8 cellular contexts compared by ENCODE assay signal in genomic region chr7:121394709-121395140, GRCh38. TPM values are rescaled to one million over a fixed set of nuclear protein-coding genes. Genes with fewer than 3 reads are reported as not detected.
DNase-seq lines count a peak whose midpoint lies in the region; ATAC-seq, FAIRE-seq and TF ChIP-seq lines count a peak whose summit lies in the region.

No MANE protein-coding gene starts in this region.

- H3K36me3 ChIP-seq in breast epithelium = no peaks in the 10 kb centered on the region
- H3K36me3 ChIP-seq in OCI-LY7 (ENCODE audit: insufficient read depth, low read length) = peaks cover 18% of the 10 kb centered on the region
- H3K36me3 ChIP-seq in upper lobe of right lung = no peaks in the 10 kb centered on the region

- DNase-seq in MCF 10A (ENCODE audit: unreplicated experiment) (peak; percentile 5), breast epithelium (ENCODE audit: low spot score in 2 of 2) (no peak), OCI-LY7 (ENCODE audit: low spot score) (no peak), fibroblast of villous mesenchyme (ENCODE audit: low read depth) (peak; percentile 21), upper lobe of right lung (no peak), NCI-H187 (lab: John Stamatoyannopoulos, UW) (no peak), HTR-8/SVneo (ENCODE audit: insufficient read length, low spot score) (no peak)

- BruUV-seq in MCF 10A (replicated peaks; lab: Mats Ljungman, UMichigan) = no TSS peak
- BruUV-seq in OCI-LY7 (replicated peaks; lab: Mats Ljungman, UMichigan) = no TSS peak

- POLR2A ChIA-PET in MCF 10A (lab: Yijun Ruan, JAX) (interaction anchor here (0.6 to 4.2 kb wide), 10 partner anchors 8 to 401 kb away, joined by 3 to 33 read pairs (median 3); no protein-coding TSS in a partner anchor), OCI-LY7 (lab: Charles Lee) (interaction anchor here (0.7 to 4.3 kb wide), 9 partner anchors 8 to 219 kb away, joined by 3 to 25 read pairs (median 3); no protein-coding TSS in a partner anchor)

- no peak for FAIRE-seq in HTR-8/SVneo (lab: Jason Lieb, UNC)

- peaks cover 17% of the 10 kb centered on the region for H3K4me1 Mint-ChIP-seq in MCF 10A (ENCODE audit: insufficient read depth, unreplicated experiment)

- H3K36me3 Mint-ChIP-seq in MCF 10A (ENCODE audit: insufficient read depth, unreplicated experiment) = peaks cover 10% of the 10 kb centered on the region

- intact Hi-C loops in MCF 10A (cut with micrococcal nuclease) = no loop called here
- intact Hi-C loops in breast epithelium (cut with DNase I; ENCODE audit: low total_unique reads) = no loop called here
- intact Hi-C loops in OCI-LY7 (cut with micrococcal nuclease; ENCODE audit: unreplicated experiment) = loop anchor here (5.0 kb wide), 1 partner anchor 442 kb away; the partner anchor contains the start of gene ING3
- intact Hi-C loops in upper lobe of right lung (cut with DNase I) = no loop called here

- H3K9me3 Mint-ChIP-seq in MCF 10A (ENCODE audit: unreplicated experiment) = no peaks in the 10 kb centered on the region

- no peak overlapping the region for H3K27ac ChIP-seq in breast epithelium
- H3K27ac ChIP-seq in OCI-LY7 (ENCODE audit: low read depth, low read length, poor library complexity, severe bottlenecking) = no peak overlapping the region
- H3K27ac ChIP-seq in upper lobe of right lung = no peak overlapping the region

- no peaks in the 10 kb centered on the region for H3K9me2 ChIP-seq in OCI-LY7 (ENCODE audit: insufficient read depth, low read length)

- H3K79me2 ChIP-seq in OCI-LY7 (ENCODE audit: insufficient read depth, low read depth, low read length) = peaks cover 46% of the 10 kb centered on the region; the same call in 1 of the 2 replicates

- peak overlapping the region; percentile 80 for H3K4me3 Mint-ChIP-seq in MCF 10A (ENCODE audit: unreplicated experiment)

- H3K4me1 ChIP-seq in breast epithelium (no peaks in the 10 kb centered on the region), OCI-LY7 (ENCODE audit: insufficient read depth, low read length, poor library complexity, severe bottlenecking) (peaks cover 17% of the 10 kb centered on the region), upper lobe of right lung (peaks cover 19% of the 10 kb centered on the region)

- H3K9me3 ChIP-seq in breast epithelium (no peaks in the 10 kb centered on the region), OCI-LY7 (ENCODE audit: low read length) (no peaks in the 10 kb centered on the region), upper lobe of right lung (no peaks in the 10 kb centered on the region)

- H3K27me3 Mint-ChIP-seq in MCF 10A (ENCODE audit: insufficient read depth, unreplicated experiment) = no peaks in the 10 kb centered on the region

- ATAC-seq in upper lobe of right lung (no peak), esophagus mucosa (no peak)

- CTCF ChIA-PET in MCF 10A (lab: Yijun Ruan, JAX) = interaction anchor here (0.6 to 4.3 kb wide), 8 partner anchors 8 to 602 kb away, joined by 3 to 32 read pairs (median 8); no protein-coding TSS in a partner anchor
- CTCF ChIA-PET in OCI-LY7 (lab: Charles Lee; ENCODE audit: unreplicated experiment) = interaction anchor here (0.8 kb wide), 1 partner anchor 215 kb away, joined by 3 read pairs; no protein-coding TSS in a partner anchor

- no peak overlapping the region for H3K27ac Mint-ChIP-seq in MCF 10A (ENCODE audit: low read depth, unreplicated experiment)

- no peaks in the 10 kb centered on the region for H3K27me3 ChIP-seq in breast epithelium
- H3K27me3 ChIP-seq in upper lobe of right lung = no peaks in the 10 kb centered on the region

- H3K4me3 ChIP-seq in breast epithelium = peak overlapping the region in 1 of 3 donors; percentile 92
- H3K4me3 ChIP-seq in OCI-LY7 (ENCODE audit: low read depth, low read length, poor library complexity, severe bottlenecking) = peak overlapping the region; percentile 88
- H3K4me3 ChIP-seq in fibroblast of villous mesenchyme (ENCODE audit: low read depth, low read length) = peak overlapping the region; percentile 84
- H3K4me3 ChIP-seq in upper lobe of right lung = peak overlapping the region; percentile 73

- TF ChIP-seq POLR2A in breast epithelium (IDR thresholded peaks at IDR 0.05) = no peak

- H2AFZ ChIP-seq in OCI-LY7 (ENCODE audit: low read length) = no peak overlapping the region

- H4K20me1 ChIP-seq in OCI-LY7 (ENCODE audit: insufficient read depth, low read length) = peaks cover 11% of the 10 kb centered on the region; the same call in 1 of the 2 replicates

- no peak for TF ChIP-seq CTCF in MCF 10A (IDR thresholded peaks at IDR 0.05; ENCODE audit: unreplicated experiment)
- TF ChIP-seq CTCF in breast epithelium (IDR thresholded peaks at IDR 0.05) = no peak
- TF ChIP-seq CTCF in OCI-LY7 (conservative IDR thresholded peaks at IDR 0.05; ENCODE audit: low read length) = no peak
- no peak for TF ChIP-seq CTCF in fibroblast of villous mesenchyme (IDR thresholded peaks at IDR 0.05; ENCODE audit: insufficient read depth, low read depth, low read length)
- no peak for TF ChIP-seq CTCF in upper lobe of right lung (IDR thresholded peaks at IDR 0.05)

- peak overlapping the region; percentile 75 for H3K4me2 ChIP-seq in OCI-LY7 (ENCODE audit: low read length)

RNA-seq across cellular contexts. Expression of gene FAM3C, which starts 1.4 kb away (rescaled TPM):
- total RNA-seq in MCF 10A (2022) (56.5 and 64.1 TPM in 2 replicates), breast epithelium (10 to 100 TPM; 35.8 to 89.7 (median 50.8) TPM), OCI-LY7 (2022) (27.6 and 35.3 TPM in 2 replicates), fibroblast of villous mesenchyme (18.7 and 35.8 TPM in 2 replicates), upper lobe of right lung (51.4 TPM), esophagus mucosa (36.7 TPM)
- 18.1 and 22.9 TPM in 2 replicates for total RNA-seq in OCI-LY7 (2014; rRNA removed; shearing (Covaris generic))

Comparison
In these comparisons a context has a peak if more than half of its experiments do, and no peak if none do; other contexts are left out.
1. DNase-seq: peak in MCF 10A (single experiment) and fibroblast of villous mesenchyme (single experiment); none in breast epithelium (0 of 2), OCI-LY7 (single experiment), upper lobe of right lung (single experiment), NCI-H187 (0 of 2) and HTR-8/SVneo (single experiment).